ENCODE assay signal across 34 cellular contexts in the genomic region with DNA sequence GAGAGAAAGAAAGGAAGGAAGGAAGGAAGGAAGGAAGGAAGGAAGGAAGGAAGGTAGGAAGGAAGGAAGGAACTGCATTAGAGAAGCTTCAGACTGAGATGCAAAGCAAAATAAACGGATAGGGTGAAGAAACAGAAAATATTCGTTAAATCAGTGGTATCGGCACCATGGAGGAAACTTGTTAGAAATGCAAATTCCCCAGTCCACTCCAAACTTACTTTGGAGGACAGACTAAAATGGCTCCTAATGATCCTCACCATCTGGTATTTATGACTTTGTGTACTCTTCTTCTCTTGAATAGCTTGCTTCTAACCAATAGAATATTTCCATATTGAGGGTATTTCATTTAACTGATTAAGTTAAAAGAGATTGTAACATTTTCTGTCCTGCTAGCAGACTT.
"Had no signal": no experiment of that assay in that cellular context is flagged by ENCODE, and none has a peak within 500 bp of the region (broad histone marks: within the 10 kb centered on the region; RNA-seq: fewer than 3 reads in every experiment).

No MANE protein-coding gene starts in this region.

- H3K4me3 ChIP-seq: adrenal gland, ascending aorta, body of pancreas, breast epithelium, cardiac muscle cell had no signal

- H3K9me3 ChIP-seq: adrenal gland, ascending aorta, body of pancreas, breast epithelium had no signal

- ATAC-seq: activated naive CD4-positive, alpha-beta T cell treated with anti-CD3 and anti-CD28 coated beads, Interleukin-2, amount 50 U/mL, for 72 hours; activated naive CD8-positive, alpha-beta T cell treated with anti-CD3 and anti-CD28 coated beads, Interleukin-2, amount 50 U/mL, for 24 hours; activated T-cell treated with anti-CD3 and anti-CD28 coated beads, Interleukin-2, amount 50 U/mL, for 4 hours; activated T-cell treated with anti-CD3 and anti-CD28 coated beads, Interleukin-2, amount 50 U/mL, for 72 hours; activated T-helper 17 cell treated with anti-CD3 and anti-CD28 coated beads, Interleukin-2, amount 50 U/mL, for 72 hours; body of pancreas had no signal

- H3K27ac ChIP-seq: adrenal gland, ascending aorta, body of pancreas, brain microvascular endothelial cell, breast epithelium, cardiac muscle cell had no signal

- H3K4me1 ChIP-seq: adrenal gland, ascending aorta, body of pancreas, breast epithelium had no signal

- H3K27me3 ChIP-seq: adrenal gland, ascending aorta, body of pancreas, brain microvascular endothelial cell, breast epithelium, cardiac muscle cell had no signal

- DNase-seq: activated effector memory CD4-positive, alpha-beta T cell treated with anti-CD3 and anti-CD28 coated beads, Interleukin-2, amount 50 U/mL, for 16 hours; activated effector memory CD4-positive, alpha-beta T cell treated with Interleukin-2 at 50 U/mL for 16 hours; activated gamma-delta T cell; activated gamma-delta T cell treated with Interleukin-2 at 50 U/mL for 16 hours; activated naive CD4-positive, alpha-beta T cell; activated naive CD4-positive, alpha-beta T cell treated with anti-CD3 and anti-CD28 coated beads for 36 hours; activated naive CD4-positive, alpha-beta T cell treated with anti-CD3 and anti-CD28 coated beads, Interleukin-2, amount 10 ng/mL, durations not matched to agents 7 days and 5 days; activated naive CD4-positive, alpha-beta T cell treated with anti-CD3 and anti-CD28 coated beads, Interleukin-2, amount 50 U/mL, for 16 hours; activated naive CD4-positive, alpha-beta T cell treated with Interleukin-2 at 50 U/mL for 16 hours; activated naive CD8-positive, alpha-beta T cell treated with anti-CD3 and anti-CD28 coated beads for 36 hours; activated naive CD8-positive, alpha-beta T cell treated with anti-CD3 and anti-CD28 coated beads, Interleukin-2, amount 10 ng/mL, durations not matched to agents 7 days and 5 days; activated naive CD8-positive, alpha-beta T cell treated with anti-CD3 and anti-CD28 coated beads, Interleukin-2, amount 50 U/mL, for 24 hours; activated T-cell treated with anti-CD3 and anti-CD28 coated beads, Interleukin-2, amount 50 U/mL, for 1 hour; activated T-cell treated with anti-CD3 and anti-CD28 coated beads, Interleukin-2, amount 50 U/mL, for 24 hours; activated T-cell treated with anti-CD3 and anti-CD28 coated beads, Interleukin-2, amount 50 U/mL, for 4 hours; activated T-cell treated with anti-CD3 and anti-CD28 coated beads, Interleukin-2, amount 50 U/mL, for 48 hours; activated T-cell treated with anti-CD3 and anti-CD28 coated beads, Interleukin-2, amount 50 U/mL, for 72 hours; adrenal gland; amniotic stem cell; amygdala; anterior cingulate cortex; aorta; body of pancreas; brain microvascular endothelial cell; caudate nucleus; central memory CD4-positive, alpha-beta T cell; cerebellar nuclear complex had no signal

- H3K36me3 ChIP-seq: adrenal gland, ascending aorta, brain microvascular endothelial cell, breast epithelium, cardiac muscle cell had no signal

- FAIRE-seq: astrocyte, bronchial epithelial cell had no signal
